11 cellular contexts compared by ENCODE assay signal in genomic region chr1:55209247-55209646, GRCh38. TPM values are rescaled to one million over a fixed set of nuclear protein-coding genes. Genes with fewer than 3 reads are reported as not detected.
DNase-seq lines count a peak whose midpoint lies in the region; ATAC-seq, FAIRE-seq and TF ChIP-seq lines count a peak whose summit lies in the region.
"Had no signal": no experiment of that assay in that cellular context is flagged by ENCODE, and none has a peak within 500 bp of the region (broad histone marks: within the 10 kb centered on the region; RNA-seq: fewer than 3 reads in every experiment).

No MANE protein-coding gene starts in this region.

- no peaks in the 10 kb centered on the region for H3K9me3 Mint-ChIP-seq in stimulated activated naive CD8-positive, alpha-beta T cell treated with anti-CD3 and anti-CD28 coated beads, Interleukin-15, amount 100 ng/mL, for 72 hours

- CTCF ChIA-PET in K562 (lab: Yijun Ruan, JAX; ENCODE audit: low intra/inter-chr PET ratio): no interaction called here

- peaks cover 86% of the 10 kb centered on the region for H3K4me1 Mint-ChIP-seq in stimulated activated naive CD8-positive, alpha-beta T cell treated with anti-CD3 and anti-CD28 coated beads, Interleukin-15, amount 100 ng/mL, for 72 hours

- H4K20me1 ChIP-seq in K562 (replicated peaks; ENCODE audit: control insufficient read depth, insufficient read depth, low read length): no peaks in the 10 kb centered on the region

- BruUV-seq in K562 (replicated peaks; lab: Mats Ljungman, UMichigan): no TSS peak

- no peaks in the 10 kb centered on the region for H3K9me1 ChIP-seq in K562 (ENCODE audit: control insufficient read depth, insufficient read depth, low read length)

- ATAC-seq in heart right ventricle: no peak
- peak; percentile 40 for ATAC-seq in K562
- peak; percentile 37 for ATAC-seq in stimulated activated naive CD8-positive, alpha-beta T cell treated with anti-CD3 and anti-CD28 coated beads, Interleukin-15, amount 100 ng/mL, for 72 hours
- no peak for ATAC-seq in HG03378 (IDR thresholded peaks at IDR 0.05; ENCODE audit: unreplicated experiment)
- ATAC-seq in HG02642 (IDR thresholded peaks at IDR 0.05; ENCODE audit: poor library complexity, unreplicated experiment): no peak

- 0 out of 2 replicates have a peak overlapping the region, but pooled peaks have one; percentile 13 for H3K4me2 ChIP-seq in K562 (ENCODE audit: insufficient read depth, low read length)

- intact Hi-C loops in left ventricle myocardium inferior (cut with micrococcal nuclease): no loop called here
- intact Hi-C loops in heart right ventricle (cut with DNase I): loop anchor here in 2 of 10 donors (5.0 kb wide), 2 partner anchors 37 to 42 kb away; no protein-coding TSS in a partner anchor
- intact Hi-C loops in K562 (cut with micrococcal nuclease): no loop called here
- intact Hi-C loops in spleen (cut with DNase I; ENCODE audit: low total_unique reads): no loop called here

- H2AFZ ChIP-seq in K562 (ENCODE audit: low read depth, low read length): no peak overlapping the region

- H3K27me3 ChIP-seq in left ventricle myocardium inferior (ENCODE audit: low read depth): no peaks in the 10 kb centered on the region
- H3K27me3 ChIP-seq in heart right ventricle: no peaks in the 10 kb centered on the region
- no peaks in the 10 kb centered on the region for H3K27me3 ChIP-seq in K562 (ENCODE audit: control insufficient read depth in 2 of 2, insufficient read depth in 2 of 2, low read length in 2 of 2)
- H3K27me3 ChIP-seq in spleen (replicated peaks in 1 of 7): no peaks in the 10 kb centered on the region
- H3K27me3 ChIP-seq: MG63 had no signal

- H3K27me3 Mint-ChIP-seq in stimulated activated naive CD8-positive, alpha-beta T cell treated with anti-CD3 and anti-CD28 coated beads, Interleukin-15, amount 100 ng/mL, for 72 hours: no peaks in the 10 kb centered on the region

- in situ Hi-C loops in K562 (cut with MboI): no loop called here

- no peak overlapping the region for H3K27ac Mint-ChIP-seq in stimulated activated naive CD8-positive, alpha-beta T cell treated with anti-CD3 and anti-CD28 coated beads, Interleukin-15, amount 100 ng/mL, for 72 hours

- peaks cover 100% of the 10 kb centered on the region for H3K79me2 ChIP-seq in K562 (ENCODE audit: control insufficient read depth, insufficient read depth, low read length)

- H3K4me3 ChIP-seq in left ventricle myocardium inferior (no peak overlapping the region), heart right ventricle (no peak overlapping the region), K562 (no peak overlapping the region), spleen (no peak overlapping the region)
- H3K4me3 ChIP-seq: MG63, skin epidermis had no signal

- TF ChIP-seq CTCF in left ventricle myocardium inferior (IDR thresholded peaks at IDR 0.05; ENCODE audit: borderline replicate concordance) (peak; percentile 17), heart right ventricle (IDR thresholded peaks at IDR 0.05) (peak in 1 of 9 donors; percentile 7), K562 (IDR thresholded peaks at IDR 0.05 in 2 of 3, conservative IDR thresholded peaks at IDR 0.05 in 1 of 3; ENCODE audit: insufficient read depth in 2 of 3, low read depth in 1 of 3, low read length in 3 of 3) (no peak), spleen (IDR thresholded peaks at IDR 0.05 in 8 of 11, conservative IDR thresholded peaks at IDR 0.05 in 3 of 11) (peak in 3 of 11 experiments; percentile 4 to 19 (median 6))

- TF ChIP-seq POLR2A in K562 (conservative IDR thresholded peaks at IDR 0.05): no peak
- no peak for TF ChIP-seq POLR2A in spleen (IDR thresholded peaks at IDR 0.05)

- H3K4me3 Mint-ChIP-seq in stimulated activated naive CD8-positive, alpha-beta T cell treated with anti-CD3 and anti-CD28 coated beads, Interleukin-15, amount 100 ng/mL, for 72 hours: peak overlapping the region; percentile 31 to 64

- H3K36me3 ChIP-seq in left ventricle myocardium inferior (no peaks in the 10 kb centered on the region), heart right ventricle (no peaks in the 10 kb centered on the region), K562 (ENCODE audit: control insufficient read depth, insufficient read depth, low read length) (peaks cover 27% of the 10 kb centered on the region), spleen (peaks cover 0 to 4% (median 0%) of the 10 kb centered on the region in 6 donors)
- H3K36me3 ChIP-seq: MG63 had no signal

- H3K27ac ChIP-seq in left ventricle myocardium inferior (replicated peaks): peak overlapping the region; percentile 32
- H3K27ac ChIP-seq in heart right ventricle: peak overlapping the region in 4 of 10 donors; percentile 11 to 99 (median 25)
- peak overlapping the region; percentile 17; the same call in 1 of the 3 replicates for H3K27ac ChIP-seq in K562 (ENCODE audit: extremely low read depth, low read depth, low read length)
- H3K27ac ChIP-seq in spleen: peak overlapping the region in 4 of 8 donors; percentile 4 to 32 (median 12)
- H3K27ac ChIP-seq: skin epidermis had no signal

- no peak overlapping the region for H3K9ac ChIP-seq in K562 (ENCODE audit: insufficient read depth in 1 of 2, low read depth in 2 of 2, low read length in 2 of 2)

- WGBS in heart right ventricle, 2 donors: 15 to 22% methylated on average over 2 of the region's 2 CpGs
- 0% methylated on average over 2 of the region's 2 CpGs for WGBS in K562 (ENCODE audit: insufficient coverage, low coverage, missing lambda C conversion rate)
- 5 to 19% (median 12%) methylated on average over 2 of the region's 2 CpGs for WGBS in spleen, 5 donors

- POLR2A ChIA-PET in K562 (lab: Yijun Ruan, JAX): interaction anchor here (0.6 to 1.6 kb wide), 8 partner anchors 9 to 107 kb away, joined by 3 to 10 read pairs (median 4); no protein-coding TSS in a partner anchor

- TF ChIP-seq EP300 in K562 (IDR thresholded peaks at IDR 0.05; ENCODE audit: low read length): no peak

- peak; percentile 72 for FAIRE-seq in K562 (lab: Jason Lieb, UNC)
- FAIRE-seq: keratinocyte had no signal

- H3K4me1 ChIP-seq in left ventricle myocardium inferior (peaks cover 91% of the 10 kb centered on the region), heart right ventricle (peaks cover 2 to 95% (median 92%) of the 10 kb centered on the region in 9 donors), K562 (replicated peaks in 1 of 2; ENCODE audit: control insufficient read depth in 2 of 2, insufficient read depth in 2 of 2, low read length in 2 of 2) (peaks cover 7 to 41% of the 10 kb centered on the region in 2 experiments), spleen (peaks cover 39 to 100% (median 94%) of the 10 kb centered on the region in 6 donors)

- DNase-seq in left ventricle myocardium inferior (no peak), heart right ventricle (no peak), NCI-H2227 (lab: John Stamatoyannopoulos, UW; ENCODE audit: unreplicated experiment) (peak; percentile 6), K562 (ENCODE audit: extremely low read depth in 1 of 4, low spot score in 3 of 4) (peak in 1 of 4 experiments; percentile 43), spleen (no peak)
- DNase-seq in stimulated activated naive CD8-positive, alpha-beta T cell treated with anti-CD3 and anti-CD28 coated beads, Interleukin-15, amount 100 ng/mL, for 72 hours: no peak
- DNase-seq: MG63 had no signal

- TF ChIP-seq RAD21 in K562 (CRISPR knock-in tag; conservative IDR thresholded peaks at IDR 0.05 in 1 of 2, IDR thresholded peaks at IDR 0.05 in 1 of 2): no peak

- H3K9me3 ChIP-seq in left ventricle myocardium inferior (replicated peaks) (no peaks in the 10 kb centered on the region), heart right ventricle (no peaks in the 10 kb centered on the region), K562 (replicated peaks; ENCODE audit: control insufficient read depth, insufficient read depth, low read depth, low read length) (no peaks in the 10 kb centered on the region), spleen (no peaks in the 10 kb centered on the region)
- H3K9me3 ChIP-seq: MG63 had no signal

TF ChIP-seq in K562, 482 proteins besides CTCF, POLR2A, EP300 and RAD21 (continues in another document):
- TF ChIP-seq MIER1 (IDR thresholded peaks at IDR 0.05; ENCODE audit: low read depth) (peak; percentile 68; the same call in 1 of the 2 replicates), RBM25 (IDR thresholded peaks at IDR 0.05; ENCODE audit: low read depth, low read length, severe bottlenecking) (peak; percentile 36)

RNA-seq across cellular contexts. Expression of gene USP24, which starts 5.9 kb away (rescaled TPM):
- 39.5 TPM for total RNA-seq in left ventricle myocardium inferior
- total RNA-seq in heart right ventricle: 10 to 100 TPM; 31.4 to 49.7 (median 42.5) TPM
- polyA plus RNA-seq in heart right ventricle: 10 to 100 TPM in 1 of 2 donors, 1 to 10 TPM in 1; 7.1 to 13.4 TPM
- 62.0 and 200 TPM in 2 replicates for total RNA-seq in K562 (2011; cell fraction: chromatin; rRNA removed; ENCODE audit: low replicate concordance)
- 24.7 and 42.9 TPM in 2 replicates for total RNA-seq in K562 (2011; cell fraction: nucleolus; rRNA removed)
- total RNA-seq in K562 (2011; cell fraction: nucleoplasm; rRNA removed): 66.4 and 102 TPM in 2 replicates
- 33.9 and 36.8 TPM in 2 replicates for total RNA-seq in K562 (2014; rRNA removed)
- total RNA-seq in K562 (2014; rRNA removed; fragmentation: Illumina TruSeq; extraction: Trizol): 54.5 and 56.4 TPM in 2 replicates
- 57.6 and 62.6 TPM in 2 replicates for total RNA-seq in K562 (2015; rRNA removed; fragmentation: Illumina TruSeq; extraction: Trizol)
- total RNA-seq in K562 (2021): 40.5 and 43.4 TPM in 2 replicates
- polyA plus RNA-seq in K562 (2011; rRNA removed): 22.0 and 31.3 TPM in 2 replicates
- polyA plus RNA-seq in K562 (2011; cell fraction: cytosol; rRNA removed): 14.2 and 17.7 TPM in 2 replicates
- 47.1 and 49.3 TPM in 2 replicates for polyA plus RNA-seq in K562 (2011; cell fraction: nucleus; rRNA removed)
- 23.4 and 27.9 TPM in 2 replicates for polyA plus RNA-seq in K562 (2012)
- polyA plus RNA-seq in K562 (2014; fragmentation: Illumina TruSeq; extraction: Trizol): 38.2 and 43.5 TPM in 2 replicates
- 10 to 100 TPM in 1 of 2 experiments, 1 to 10 TPM in 1; 7.7 to 14.1 TPM for polyA plus RNA-seq in K562 (2014; fragmentation: Nextera tagmentation; extraction: Ambion mirVana)
- polyA plus RNA-seq in K562 (2014; rRNA removed): 25.7 and 32.9 TPM in 2 replicates
- polyA minus RNA-seq in K562 (2011; rRNA and poly(A)+ RNA removed): 109 and 122 TPM in 2 replicates
- 32.7 and 45.0 TPM in 2 replicates for polyA minus RNA-seq in K562 (2011; cell fraction: cytosol; rRNA and poly(A)+ RNA removed)
- 65.6 and 111 TPM in 2 replicates for polyA minus RNA-seq in K562 (2011; cell fraction: nucleus; rRNA and poly(A)+ RNA removed)
- 10 to 100 TPM; 57.9 to 94.5 (median 74.2) TPM for total RNA-seq in spleen
- 10 to 100 TPM; 11.6 to 17.1 (median 15.3) TPM for polyA plus RNA-seq in spleen

Comparison
In these comparisons a context has a peak if more than half of its experiments do, and no peak if none do; other contexts are left out.
1. ATAC-seq: peak in K562 (single experiment) and stimulated activated naive CD8-positive, alpha-beta T cell treated with anti-CD3 and anti-CD28 coated beads, Interleukin-15, amount 100 ng/mL, for 72 hours (single experiment); none in heart right ventricle (0 of 8), HG03378 (single experiment) and HG02642 (single experiment).